ENCODE assay signal across 22 cellular contexts in genomic region chr10:79099898-79100448, GRCh38. TPM values are rescaled to one million over a fixed set of nuclear protein-coding genes. Genes with fewer than 3 reads are reported as not detected.
A peak's percentile ranks its signal among the peaks of the same experiment; 100 is the strongest.
DNase-seq lines count a peak whose midpoint lies in the region; ATAC-seq and TF ChIP-seq lines count a peak whose summit lies in the region.
"Had no signal": no experiment of that assay in that cellular context is flagged by ENCODE, and none has a peak within 500 bp of the region (broad histone marks: within the 10 kb centered on the region; RNA-seq: fewer than 3 reads in every experiment).

No MANE protein-coding gene starts in this region.

- peaks cover 83% of the 10 kb centered on the region for H3K9me1 ChIP-seq in IMR-90 (ENCODE audit: insufficient read depth, low read length)

- TF ChIP-seq POLR2A in IMR-90 (IDR thresholded peaks at IDR 0.05; ENCODE audit: low read depth, low read length), result no peak

- POLR2A ChIA-PET in activated naive CD8-positive, alpha-beta T cell treated with anti-CD3 and anti-CD28 coated beads, Interleukin-2, amount 10 ng/mL, durations not matched to agents 7 days and 5 days (lab: Charles Lee), result no interaction called here
- POLR2A ChIA-PET in IMR-90 (lab: Charles Lee; ENCODE audit: unreplicated experiment), result no interaction called here

- H3K9ac ChIP-seq in IMR-90 (ENCODE audit: low read depth, low read length) (no peak overlapping the region), stomach smooth muscle (ENCODE audit: low read length in 2 of 2) (peak overlapping the region in 1 of 2 donors; percentile 36)

- peak overlapping the region; percentile 26; the same call in 1 of the 2 replicates for H4K5ac ChIP-seq in IMR-90 (ENCODE audit: low read depth, low read length)

- no peak overlapping the region for H2AK9ac ChIP-seq in IMR-90 (replicated peaks; ENCODE audit: low read depth, low read length, poor library complexity)

- no peak overlapping the region for H2AFZ ChIP-seq in IMR-90 (replicated peaks; ENCODE audit: low read length, poor library complexity)

- no peaks in the 10 kb centered on the region for H3K9me3 Mint-ChIP-seq in activated naive CD8-positive, alpha-beta T cell treated with anti-CD3 and anti-CD28 coated beads, Interleukin-2, amount 10 ng/mL, durations not matched to agents 7 days and 5 days
- H3K9me3 Mint-ChIP-seq in activated naive CD8-positive, alpha-beta T cell treated with anti-CD3 and anti-CD28 coated beads, Interleukin-2, amount 50 U/mL, for 24 hours, result no peaks in the 10 kb centered on the region
- H3K9me3 Mint-ChIP-seq in glutamatergic neuron (ENCODE audit: unreplicated experiment), result peaks cover 29% of the 10 kb centered on the region
- H3K9me3 Mint-ChIP-seq in osteocyte (ENCODE audit: unreplicated experiment), result no peaks in the 10 kb centered on the region
- H3K9me3 Mint-ChIP-seq: activated B cell treated with CpG ODN at 0.5 μM for 24 hours; T-helper 2 cell treated with Interferon-gamma antibody and Interleukin-4, amounts not matched to agents 5 μg/mL and 100 μg/mL, for 36 hours had no signal

- H4K91ac ChIP-seq in IMR-90 (ENCODE audit: insufficient read depth, low read depth, low read length), result peak overlapping the region; percentile 35; the same call in 1 of the 2 replicates

- peaks cover 99% of the 10 kb centered on the region for H4K20me1 ChIP-seq in IMR-90 (ENCODE audit: insufficient read depth, low read length)

- H2AK5ac ChIP-seq in IMR-90 (ENCODE audit: low read depth, low read length), result peak overlapping the region; percentile 71; the same call in 1 of the 2 replicates

- peak overlapping the region; percentile 22; the same call in 1 of the 2 replicates for H3K14ac ChIP-seq in IMR-90 (replicated peaks; ENCODE audit: low read depth, low read length)

- TF ChIP-seq CTCF in IMR-90 (conservative IDR thresholded peaks at IDR 0.05; ENCODE audit: low read depth, low read length) (no peak), glutamatergic neuron (IDR thresholded peaks at IDR 0.05; ENCODE audit: partially characterized antibody, unreplicated experiment) (no peak), osteocyte (IDR thresholded peaks at IDR 0.05) (no peak)

- in situ Hi-C loops in IMR-90 (cut with MboI; ENCODE audit: low sequenced_read_pairs), result no loop called here

- H3K36me3 Mint-ChIP-seq in activated naive CD8-positive, alpha-beta T cell treated with anti-CD3 and anti-CD28 coated beads, Interleukin-2, amount 10 ng/mL, durations not matched to agents 7 days and 5 days, result no peaks in the 10 kb centered on the region
- H3K36me3 Mint-ChIP-seq in activated naive CD8-positive, alpha-beta T cell treated with anti-CD3 and anti-CD28 coated beads, Interleukin-2, amount 50 U/mL, for 24 hours (ENCODE audit: low read depth), result no peaks in the 10 kb centered on the region
- H3K36me3 Mint-ChIP-seq in glutamatergic neuron (ENCODE audit: unreplicated experiment), result no peaks in the 10 kb centered on the region
- no peaks in the 10 kb centered on the region for H3K36me3 Mint-ChIP-seq in osteocyte (ENCODE audit: unreplicated experiment)

- H2BK120ac ChIP-seq in IMR-90 (ENCODE audit: low read depth, low read length), result no peak overlapping the region; the same call in 1 of the 2 replicates

- WGBS in IMR-90 (ENCODE audit: extremely low coverage in 2 of 2, insufficient read length in 1 of 2), 2 experiments, result 100% methylated on average over 1 of the region's 2 CpGs; no CpG with 5 or more reads in 1 of the 2 experiments

- H3K4me1 ChIP-seq in IMR-90 (ENCODE audit: control insufficient read depth, insufficient read depth, low read length), result peaks cover 79% of the 10 kb centered on the region
- H3K4me1 ChIP-seq in stomach smooth muscle (ENCODE audit: control insufficient read depth, insufficient read depth, low read length), result peaks cover 89% of the 10 kb centered on the region

- TF ChIP-seq RAD21 in IMR-90 (IDR thresholded peaks at IDR 0.05; ENCODE audit: low read length), result no peak

- H3K27me3 Mint-ChIP-seq in activated naive CD8-positive, alpha-beta T cell treated with anti-CD3 and anti-CD28 coated beads, Interleukin-2, amount 10 ng/mL, durations not matched to agents 7 days and 5 days, result no peaks in the 10 kb centered on the region
- H3K27me3 Mint-ChIP-seq in activated naive CD8-positive, alpha-beta T cell treated with anti-CD3 and anti-CD28 coated beads, Interleukin-2, amount 50 U/mL, for 24 hours, result no peaks in the 10 kb centered on the region
- H3K27me3 Mint-ChIP-seq in glutamatergic neuron (ENCODE audit: unreplicated experiment) (peaks cover 37% of the 10 kb centered on the region), osteocyte (ENCODE audit: unreplicated experiment) (no peaks in the 10 kb centered on the region)

- H3K4ac ChIP-seq in IMR-90 (ENCODE audit: low read depth, low read length), result peak overlapping the region; percentile 19

- H2BK15ac ChIP-seq in IMR-90 (ENCODE audit: low read depth, low read length), result no peak overlapping the region

- peaks cover 1% of the 10 kb centered on the region for H3K4me1 Mint-ChIP-seq in activated naive CD8-positive, alpha-beta T cell treated with anti-CD3 and anti-CD28 coated beads, Interleukin-2, amount 10 ng/mL, durations not matched to agents 7 days and 5 days
- H3K4me1 Mint-ChIP-seq in activated naive CD8-positive, alpha-beta T cell treated with anti-CD3 and anti-CD28 coated beads, Interleukin-2, amount 50 U/mL, for 24 hours, result peaks cover 55% of the 10 kb centered on the region
- peaks cover 66% of the 10 kb centered on the region for H3K4me1 Mint-ChIP-seq in glutamatergic neuron (ENCODE audit: low read depth, unreplicated experiment)
- peaks cover 65% of the 10 kb centered on the region for H3K4me1 Mint-ChIP-seq in osteocyte (ENCODE audit: unreplicated experiment)

- no peak overlapping the region for H2BK20ac ChIP-seq in IMR-90 (ENCODE audit: low read depth, low read length)

- H3K56ac ChIP-seq in IMR-90 (ENCODE audit: extremely low read depth, insufficient read depth, low read length), result no peak overlapping the region

- no peak for ATAC-seq in activated naive CD8-positive, alpha-beta T cell treated with anti-CD3 and anti-CD28 coated beads, Interleukin-2, amount 10 ng/mL, durations not matched to agents 7 days and 5 days (ENCODE audit: low read depth)
- ATAC-seq in activated naive CD8-positive, alpha-beta T cell treated with anti-CD3 and anti-CD28 coated beads, Interleukin-2, amount 50 U/mL, for 24 hours, result no peak
- no peak for ATAC-seq in IMR-90 (ENCODE audit: low read depth)
- ATAC-seq in activated CD4-positive, CD25-positive, alpha-beta regulatory T cell treated with anti-CD3 and anti-CD28 coated beads, Interleukin-2, amount 50 U/mL, for 24 hours, result no peak
- ATAC-seq: HCT116, left lung, sciatic nerve had no signal

- H3K4me3 ChIP-seq in IMR-90 (ENCODE audit: insufficient read depth, low read depth, low read length) (no peak overlapping the region), stomach smooth muscle (ENCODE audit: low read length in 2 of 2) (no peak overlapping the region)
- H3K4me3 ChIP-seq: adrenal gland, left lung had no signal

- CTCF ChIA-PET in IMR-90 (lab: Yijun Ruan, JAX), result no interaction called here

- H3K23ac ChIP-seq in IMR-90 (ENCODE audit: low read depth, low read length), result peak overlapping the region; percentile 68; the same call in 1 of the 2 replicates

- H2BK5ac ChIP-seq in IMR-90 (ENCODE audit: low read depth, low read length, poor library complexity, severe bottlenecking), result peak overlapping the region; percentile 39

- dilution Hi-C loops in IMR-90 (cut with HindIII; ENCODE audit: low sequenced_read_pairs, unreplicated experiment), result no loop called here

- H3K36me3 ChIP-seq in IMR-90 (ENCODE audit: control insufficient read depth, insufficient read depth, low read length), result peaks cover 6% of the 10 kb centered on the region; the same call in 1 of the 2 replicates
- H3K36me3 ChIP-seq in stomach smooth muscle (ENCODE audit: control insufficient read depth in 2 of 2, insufficient read depth in 2 of 2, low read length in 2 of 2), result no peaks in the 10 kb centered on the region
- H3K36me3 ChIP-seq: adrenal gland, left lung had no signal

- no peak overlapping the region for H3K4me3 Mint-ChIP-seq in activated naive CD8-positive, alpha-beta T cell treated with anti-CD3 and anti-CD28 coated beads, Interleukin-2, amount 10 ng/mL, durations not matched to agents 7 days and 5 days
- H3K4me3 Mint-ChIP-seq in activated naive CD8-positive, alpha-beta T cell treated with anti-CD3 and anti-CD28 coated beads, Interleukin-2, amount 50 U/mL, for 24 hours, result no peak overlapping the region
- no peak overlapping the region for H3K4me3 Mint-ChIP-seq in glutamatergic neuron (ENCODE audit: unreplicated experiment)
- no peak overlapping the region for H3K4me3 Mint-ChIP-seq in osteocyte (ENCODE audit: unreplicated experiment)
- H3K4me3 Mint-ChIP-seq: activated B cell treated with CpG ODN at 0.5 μM for 24 hours; T-helper 2 cell treated with Interferon-gamma antibody and Interleukin-4, amounts not matched to agents 5 μg/mL and 100 μg/mL, for 36 hours had no signal

- H3K18ac ChIP-seq in IMR-90 (ENCODE audit: low read depth, low read length), result peak overlapping the region; percentile 58; the same call in 1 of the 2 replicates

- no peak overlapping the region for H3K4me2 ChIP-seq in IMR-90 (ENCODE audit: low read depth, low read length)

- intact Hi-C loops in IMR-90 (cut with micrococcal nuclease), result no loop called here

- DNase-seq in activated naive CD8-positive, alpha-beta T cell treated with anti-CD3 and anti-CD28 coated beads, Interleukin-2, amount 10 ng/mL, durations not matched to agents 7 days and 5 days, result no peak
- DNase-seq in activated naive CD8-positive, alpha-beta T cell treated with anti-CD3 and anti-CD28 coated beads, Interleukin-2, amount 50 U/mL, for 24 hours, result no peak
- DNase-seq in IMR-90 (no peak), glutamatergic neuron (no peak), osteocyte (ENCODE audit: extremely low spot score, unreplicated experiment) (no peak)
- no peak for DNase-seq in stimulated activated CD4-positive, alpha-beta T cell treated with anti-CD3 and anti-CD28 coated beads, Interleukin-2, amount 100 ng/mL, for 24 hours
- DNase-seq: ACHN; activated B cell treated with CpG ODN at 0.5 μM for 24 hours; adrenal gland; central memory CD4-positive, alpha-beta T cell; GDM1; left lung; NCI-H1436 treated with DMSO at 0.1 percent for 48 hours; NCI-H2171 treated with DMSO at 0.1 percent for 48 hours; NCI-H748 treated with DMSO at 0.1 percent for 48 hours; OCI-M1; stimulated activated naive CD4-positive, alpha-beta T cell treated with Interleukin-2 at 50 U/mL for 16 hours had no signal

- no peaks in the 10 kb centered on the region for H3K27me3 ChIP-seq in IMR-90 (ENCODE audit: control insufficient read depth, insufficient read depth, low read length)
- H3K27me3 ChIP-seq in stomach smooth muscle (ENCODE audit: control insufficient read depth in 1 of 2, insufficient read depth in 2 of 2, low read length in 2 of 2), result no peaks in the 10 kb centered on the region
- H3K27me3 ChIP-seq: adrenal gland, left lung had no signal

- H4K8ac ChIP-seq in IMR-90 (ENCODE audit: low read depth in 2 of 2, low read length in 2 of 2), result peak overlapping the region in 1 of 2 experiments; percentile 68; a peak in 3 of 4 replicates

- H3K27ac ChIP-seq in IMR-90 (ENCODE audit: insufficient read depth, low read length), result 0 out of 2 replicates have a peak overlapping the region, but pooled peaks have one; percentile 17
- peak overlapping the region; percentile 73 for H3K27ac ChIP-seq in stomach smooth muscle (ENCODE audit: low read length)

- BruUV-seq in IMR-90 (replicated peaks; lab: Mats Ljungman, UMichigan), result no TSS peak

- H3K9me3 ChIP-seq in IMR-90 (ENCODE audit: control insufficient read depth, insufficient read depth, low read length), result no peaks in the 10 kb centered on the region
- H3K9me3 ChIP-seq in stomach smooth muscle (ENCODE audit: control insufficient read depth in 2 of 2, low read length in 2 of 2), result no peaks in the 10 kb centered on the region
- H3K9me3 ChIP-seq: adrenal gland, left lung had no signal

- peak overlapping the region; percentile 66 for H3K27ac Mint-ChIP-seq in activated naive CD8-positive, alpha-beta T cell treated with anti-CD3 and anti-CD28 coated beads, Interleukin-2, amount 10 ng/mL, durations not matched to agents 7 days and 5 days
- H3K27ac Mint-ChIP-seq in activated naive CD8-positive, alpha-beta T cell treated with anti-CD3 and anti-CD28 coated beads, Interleukin-2, amount 50 U/mL, for 24 hours, result no peak overlapping the region
- H3K27ac Mint-ChIP-seq in glutamatergic neuron (ENCODE audit: unreplicated experiment), result peak overlapping the region; percentile 98
- no peak overlapping the region for H3K27ac Mint-ChIP-seq in osteocyte (ENCODE audit: unreplicated experiment)
- H3K27ac Mint-ChIP-seq: activated B cell treated with CpG ODN at 0.5 μM for 24 hours; T-helper 2 cell treated with Interferon-gamma antibody and Interleukin-4, amounts not matched to agents 5 μg/mL and 100 μg/mL, for 36 hours had no signal

- peaks cover 7 to 97% of the 10 kb centered on the region in 2 experiments for H3K79me1 ChIP-seq in IMR-90 (ENCODE audit: low read depth in 1 of 2, low read length in 2 of 2)

RNA-seq across cellular contexts. Expression of gene ZMIZ1, which starts 31.2 kb away (rescaled TPM):
- total RNA-seq in activated naive CD8-positive, alpha-beta T cell treated with anti-CD3 and anti-CD28 coated beads, Interleukin-2, amount 10 ng/mL, durations not matched to agents 7 days and 5 days, result 10 to 100 TPM; 28.8 to 29.3 TPM
- total RNA-seq in IMR-90 (2012; rRNA removed) (6.6 and 6.7 TPM in 2 replicates), glutamatergic neuron (ENCODE audit: unreplicated experiment) (230 TPM), osteocyte (90.5 and 96.0 TPM in 2 replicates)
- 43.2 and 48.7 TPM in 2 replicates for polyA plus RNA-seq in IMR-90 (2012; rRNA removed)
- 39.5 and 51.2 TPM in 2 replicates for polyA plus RNA-seq in IMR-90 (2012; cell fraction: cytosol; rRNA removed)
- polyA plus RNA-seq in IMR-90 (2012; cell fraction: nucleus; rRNA removed; ENCODE audit: low replicate concordance), result 57.0 and 113 TPM in 2 replicates

Comparison
In these comparisons a context has a peak if more than half of its experiments do, and no peak if none do; other contexts are left out.
1. H3K27ac Mint-ChIP-seq: peak in activated naive CD8-positive, alpha-beta T cell treated with anti-CD3 and anti-CD28 coated beads, Interleukin-2, amount 10 ng/mL, durations not matched to agents 7 days and 5 days (single experiment) and glutamatergic neuron (single experiment); none in activated naive CD8-positive, alpha-beta T cell treated with anti-CD3 and anti-CD28 coated beads, Interleukin-2, amount 50 U/mL, for 24 hours (single experiment) and osteocyte (single experiment).